8 cellular contexts compared by ENCODE assay signal in the genomic region with DNA sequence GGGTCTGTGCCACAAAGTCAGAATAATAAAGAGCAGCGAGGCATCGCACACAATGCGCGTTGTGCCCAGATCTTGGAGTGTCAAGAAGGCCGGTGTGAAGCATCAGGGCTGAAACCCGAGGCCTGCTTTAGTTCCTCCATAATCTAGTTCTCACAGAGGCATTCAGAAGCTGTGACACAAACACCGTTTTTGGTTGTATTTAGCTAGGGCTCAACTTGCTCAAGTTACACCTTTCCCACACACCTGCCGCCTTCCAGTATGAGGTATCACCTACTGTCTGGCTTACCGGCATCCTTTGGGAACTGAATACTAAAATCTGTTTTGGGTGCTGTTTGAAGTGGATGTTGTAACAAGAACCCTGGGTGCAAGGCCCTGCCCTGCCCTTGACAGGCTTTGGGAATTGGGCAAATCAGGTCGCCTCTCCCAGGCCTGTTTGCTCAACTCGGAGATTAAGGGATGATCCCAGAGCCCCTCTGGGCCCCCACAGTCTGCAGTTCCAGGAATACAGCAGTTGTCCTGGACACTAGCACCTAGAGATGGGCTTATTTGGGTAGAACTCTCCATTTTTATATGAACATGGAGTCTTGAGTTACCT. TPM values are rescaled to one million over a fixed set of nuclear protein-coding genes. Genes with fewer than 3 reads are reported as not detected.
A peak's percentile ranks its signal among the peaks of the same experiment; 100 is the strongest.
DNase-seq lines count a peak whose midpoint lies in the region; ATAC-seq and TF ChIP-seq lines count a peak whose summit lies in the region.
"Had no signal": no experiment of that assay in that cellular context is flagged by ENCODE, and none has a peak within 500 bp of the region (broad histone marks: within the 10 kb centered on the region; RNA-seq: fewer than 3 reads in every experiment).

No MANE protein-coding gene starts in this region.

- peak overlapping the region; percentile 86 to 99 for H3K27ac Mint-ChIP-seq in activated naive CD4-positive, alpha-beta T cell treated with anti-CD3 and anti-CD28 coated beads, Interleukin-2, amount 50 U/mL, for 72 hours

- DNase-seq in Karpas-422: no peak
- DNase-seq in activated naive CD4-positive, alpha-beta T cell treated with anti-CD3 and anti-CD28 coated beads, Interleukin-2, amount 50 U/mL, for 72 hours (ENCODE audit: low spot score in 2 of 2): no peak
- no peak for DNase-seq in stomach
- DNase-seq in medulla oblongata (ENCODE audit: extremely low spot score): no peak
- DNase-seq in SW480 (ENCODE audit: low spot score): no peak
- DNase-seq in activated CD4-positive, alpha-beta T cell treated with anti-CD3 and anti-CD28 coated beads for 48 hours: no peak
- DNase-seq: NK-92 treated with Interleukin-12 subunit alpha and Interleukin-12 subunit beta, amount 100 ng/mL, for 24 hours had no signal

- TF ChIP-seq POLR2A in stomach (IDR thresholded peaks at IDR 0.05): no peak

- H3K36me3 Mint-ChIP-seq in activated naive CD4-positive, alpha-beta T cell treated with anti-CD3 and anti-CD28 coated beads, Interleukin-2, amount 50 U/mL, for 72 hours: peaks cover 0 to 14% of the 10 kb centered on the region in 2 donors

- H4K20me1 ChIP-seq in Karpas-422 (ENCODE audit: insufficient read depth, low read depth, low read length): peaks cover 6% of the 10 kb centered on the region; the same call in 1 of the 2 replicates

- no peak for TF ChIP-seq EP300 in stomach (IDR thresholded peaks at IDR 0.05)

- intact Hi-C loops in stomach (cut with DNase I; ENCODE audit: low total_unique reads): no loop called here

- 74 to 85% (median 80%) methylated on average over 11 of the region's 11 CpGs for WGBS in stomach, 5 donors

- ATAC-seq in activated naive CD4-positive, alpha-beta T cell treated with anti-CD3 and anti-CD28 coated beads, Interleukin-2, amount 50 U/mL, for 72 hours: no peak

- peak overlapping the region; percentile 37 for H3K9ac ChIP-seq in Karpas-422 (ENCODE audit: low read length)

- H3K79me2 ChIP-seq in Karpas-422 (ENCODE audit: low read length): peaks cover 59% of the 10 kb centered on the region

- H3K36me3 ChIP-seq in Karpas-422 (ENCODE audit: insufficient read depth, low read length): no peaks in the 10 kb centered on the region
- H3K36me3 ChIP-seq in stomach: no peaks in the 10 kb centered on the region

- H3K27me3 ChIP-seq in Karpas-422 (ENCODE audit: low read length): no peaks in the 10 kb centered on the region
- no peaks in the 10 kb centered on the region for H3K27me3 ChIP-seq in layer of hippocampus (ENCODE audit: control insufficient read depth, insufficient read depth, low read length)
- no peaks in the 10 kb centered on the region for H3K27me3 ChIP-seq in stomach

- no peak overlapping the region for H2AFZ ChIP-seq in Karpas-422 (ENCODE audit: low read length)

- peak overlapping the region; percentile 32; the same call in 1 of the 2 replicates for H3K4me3 ChIP-seq in Karpas-422 (ENCODE audit: low read length)
- H3K4me3 ChIP-seq in stomach: no peak overlapping the region

- H3K9me3 Mint-ChIP-seq in activated naive CD4-positive, alpha-beta T cell treated with anti-CD3 and anti-CD28 coated beads, Interleukin-2, amount 50 U/mL, for 72 hours: no peaks in the 10 kb centered on the region

- H3K27ac ChIP-seq in Karpas-422 (ENCODE audit: low read length) (peak overlapping the region; percentile 77), layer of hippocampus (ENCODE audit: low read depth, low read length) (peak overlapping the region; percentile 64), stomach (peak overlapping the region; percentile 89 to 97 (median 93))

- H3K4me2 ChIP-seq in Karpas-422 (ENCODE audit: low read depth, low read length, poor library complexity, severe bottlenecking): peak overlapping the region; percentile 56

- H3K4me1 ChIP-seq in Karpas-422 (ENCODE audit: low read length) (peaks cover 55% of the 10 kb centered on the region), stomach (peaks cover 50 to 96% (median 72%) of the 10 kb centered on the region in 4 donors)

- no peaks in the 10 kb centered on the region for H3K9me3 ChIP-seq in Karpas-422 (ENCODE audit: low read length)
- H3K9me3 ChIP-seq in stomach: no peaks in the 10 kb centered on the region

- TF ChIP-seq CTCF in stomach (IDR thresholded peaks at IDR 0.05): no peak

- H3K9me2 ChIP-seq in Karpas-422 (replicated peaks; ENCODE audit: insufficient read depth, low read length): no peaks in the 10 kb centered on the region

RNA-seq across cellular contexts. Expression of a gene that starts 27.0 kb away (rescaled TPM):
- 4.1 and 12.7 TPM in 2 replicates for total RNA-seq in Karpas-422 (2014; rRNA removed; shearing (Covaris generic); ENCODE audit: low replicate concordance)
- total RNA-seq in activated naive CD4-positive, alpha-beta T cell treated with anti-CD3 and anti-CD28 coated beads, Interleukin-2, amount 50 U/mL, for 72 hours: 10 to 100 TPM; 10.9 to 19.0 TPM
- total RNA-seq in stomach: 10 to 100 TPM; 12.3 to 37.1 (median 32.6) TPM
- polyA plus RNA-seq in stomach: 1 to 10 TPM; 7.9 to 9.2 (median 8.1) TPM

RNA-seq across cellular contexts. Expression of a gene that starts 27.9 kb away (rescaled TPM):
- total RNA-seq in Karpas-422 (2014; rRNA removed; shearing (Covaris generic); ENCODE audit: low replicate concordance): 7.3 and 13.9 TPM in 2 replicates
- total RNA-seq in activated naive CD4-positive, alpha-beta T cell treated with anti-CD3 and anti-CD28 coated beads, Interleukin-2, amount 50 U/mL, for 72 hours: 10 to 100 TPM in 1 of 2 donors, 1 to 10 TPM in 1; 9.8 to 12.7 TPM
- total RNA-seq in stomach: 10 to 100 TPM in 2 of 5 donors, 1 to 10 TPM in 3; 1.8 to 40.3 (median 6.7) TPM
- polyA plus RNA-seq in stomach: 10 to 100 TPM in 1 of 3 donors, 1 to 10 TPM in 2; 7.0 to 10.3 (median 8.7) TPM

RNA-seq across cellular contexts. Expression of a gene that starts 32.5 kb away (rescaled TPM):
- 68.4 and 114 TPM in 2 replicates for total RNA-seq in Karpas-422 (2014; rRNA removed; shearing (Covaris generic); ENCODE audit: low replicate concordance)
- total RNA-seq in activated naive CD4-positive, alpha-beta T cell treated with anti-CD3 and anti-CD28 coated beads, Interleukin-2, amount 50 U/mL, for 72 hours: 10 to 100 TPM in 1 of 2 donors, 1 to 10 TPM in 1; 6.6 to 50.6 TPM
- total RNA-seq in stomach: 100 to 1,000 TPM in 3 of 5 donors, 10 to 100 TPM in 2; 47.2 to 570 (median 125) TPM
- 10 to 100 TPM; 50.1 to 69.9 (median 58.3) TPM for polyA plus RNA-seq in stomach

RNA-seq across cellular contexts. Expression of a gene that starts 54.2 kb away (rescaled TPM):
- not detected in 2 replicates for total RNA-seq in Karpas-422 (2014; rRNA removed; shearing (Covaris generic); ENCODE audit: low replicate concordance)
- total RNA-seq in activated naive CD4-positive, alpha-beta T cell treated with anti-CD3 and anti-CD28 coated beads, Interleukin-2, amount 50 U/mL, for 72 hours: not detected
- 100 to 1,000 TPM in 3 of 5 donors, 10 to 100 TPM in 1, not detected in 1; 10.8 to 756 (median 444) TPM for total RNA-seq in stomach
- 100 to 1,000 TPM in 2 of 3 donors, 10 to 100 TPM in 1; 33.1 to 922 (median 369) TPM for polyA plus RNA-seq in stomach
